In genomic region chr1:116504308-116505156, GRCh38 we compare ENCODE assay signal across 8 cellular contexts.
DNase-seq lines count a peak whose midpoint lies in the region; ATAC-seq, FAIRE-seq and TF ChIP-seq lines count a peak whose summit lies in the region.

No MANE protein-coding gene starts in this region.

- no peak for FAIRE-seq in keratinocyte (lab: Jason Lieb, UNC)

- H3K36me3 Mint-ChIP-seq in activated naive CD8-positive, alpha-beta T cell, result no peaks in the 10 kb centered on the region

- H3K4me1 ChIP-seq in keratinocyte (ENCODE audit: control insufficient read depth, extremely low read depth, insufficient read depth, low read length), result peaks cover 44% of the 10 kb centered on the region

- no peaks in the 10 kb centered on the region for H4K20me1 ChIP-seq in keratinocyte (ENCODE audit: control insufficient read depth, extremely low read depth, insufficient read depth, low read length)

- TF ChIP-seq CTCF in keratinocyte (optimal IDR thresholded peaks at IDR 0.05 in 1 of 3, IDR thresholded peaks at IDR 0.05 in 1 of 3, conservative IDR thresholded peaks at IDR 0.05 in 1 of 3; ENCODE audit: extremely low read depth in 1 of 3, insufficient read depth in 2 of 3, low read length in 3 of 3), result no peak

- peaks cover 52% of the 10 kb centered on the region for H3K4me1 Mint-ChIP-seq in activated naive CD8-positive, alpha-beta T cell (ENCODE audit: low read depth)

- peak overlapping the region in 1 of 3 experiments; percentile 21 for H3K4me3 ChIP-seq in keratinocyte (ENCODE audit: control insufficient read depth in 2 of 3, extremely low read depth in 1 of 3, insufficient read depth in 2 of 3, low read depth in 1 of 3, low read length in 3 of 3)

- DNase-seq in keratinocyte (ENCODE audit: low read depth, low spot score) (no peak), NCI-H2171 (lab: John Stamatoyannopoulos, UW) (no peak), iPS-NIHi11 (ENCODE audit: low spot score) (no peak)
- DNase-seq in stimulated activated CD8-positive, alpha-beta memory T cell treated with anti-CD3 and anti-CD28 coated beads, Interleukin-12 subunit alpha, Interleukin-12 subunit beta, amount 100 ng/mL, for 4 hours (ENCODE audit: low read depth), result peak; percentile 71

- H3K9me1 ChIP-seq in keratinocyte (ENCODE audit: control insufficient read depth, extremely low read depth, insufficient read depth, low read length), result peaks cover 2% of the 10 kb centered on the region

- H3K27ac Mint-ChIP-seq in activated naive CD8-positive, alpha-beta T cell, result peak overlapping the region; percentile 95

- ATAC-seq in GM19035 (IDR thresholded peaks at IDR 0.05; ENCODE audit: unreplicated experiment), result peak; percentile 89
- peak; percentile 89 for ATAC-seq in HG03135 (IDR thresholded peaks at IDR 0.05; ENCODE audit: unreplicated experiment)
- peak; percentile 27 for ATAC-seq in SK-N-SH treated with all-trans-retinoic acid at 6 μM for 48 hours

- no peaks in the 10 kb centered on the region for H3K27me3 Mint-ChIP-seq in activated naive CD8-positive, alpha-beta T cell

- H3K4me3 Mint-ChIP-seq in activated naive CD8-positive, alpha-beta T cell, result peak overlapping the region; percentile 72

- peak overlapping the region; percentile 51 for H3K27ac ChIP-seq in keratinocyte (ENCODE audit: control insufficient read depth, insufficient read depth, low read length)

- H3K9me3 Mint-ChIP-seq in activated naive CD8-positive, alpha-beta T cell (ENCODE audit: low read depth), result no peaks in the 10 kb centered on the region

- no peaks in the 10 kb centered on the region for H3K79me2 ChIP-seq in keratinocyte (ENCODE audit: control insufficient read depth, insufficient read depth, low read length)

- H3K27me3 ChIP-seq in keratinocyte (ENCODE audit: control insufficient read depth, extremely low read depth, insufficient read depth, low read length), result no peaks in the 10 kb centered on the region

- no peaks in the 10 kb centered on the region for H3K36me3 ChIP-seq in keratinocyte (ENCODE audit: control insufficient read depth in 2 of 2, extremely low read depth in 1 of 2, insufficient read depth in 2 of 2, low read length in 2 of 2)

- dilution Hi-C loops in keratinocyte (cut with MboI; ENCODE audit: extremely low pct_ligation_motif_present, low sequenced_read_pairs), result no loop called here

- H3K4me2 ChIP-seq in keratinocyte (ENCODE audit: control insufficient read depth, extremely low read depth, insufficient read depth, low read depth, low read length), result peak overlapping the region; percentile 20

- no peaks in the 10 kb centered on the region for H3K9me3 ChIP-seq in keratinocyte (ENCODE audit: control insufficient read depth, low read depth, low read length)

- H2AFZ ChIP-seq in keratinocyte (ENCODE audit: control insufficient read depth, low read length), result peak overlapping the region; percentile 56

- H3K9ac ChIP-seq in keratinocyte (ENCODE audit: control insufficient read depth, extremely low read depth, insufficient read depth, low read length), result no peak overlapping the region

TF ChIP-seq in SK-N-SH treated with all-trans-retinoic acid at 6 μM for 48 hours, 23 proteins besides CTCF, POLR2A, EP300 and RAD21:
- TF ChIP-seq CSDC2 (CRISPR knock-in tag; IDR thresholded peaks at IDR 0.05) (no peak), ZFP30 (CRISPR knock-in tag; IDR thresholded peaks at IDR 0.05) (no peak)

Comparison
In these comparisons a context has a peak if more than half of its experiments do, and no peak if none do; other contexts are left out.
1. ATAC-seq: peak in every context shown above with its lines; median percentile 89 in GM19035; 89 in HG03135; 27 in SK-N-SH treated with all-trans-retinoic acid at 6 μM for 48 hours.